8 cellular contexts compared by ENCODE assay signal in the genomic region with DNA sequence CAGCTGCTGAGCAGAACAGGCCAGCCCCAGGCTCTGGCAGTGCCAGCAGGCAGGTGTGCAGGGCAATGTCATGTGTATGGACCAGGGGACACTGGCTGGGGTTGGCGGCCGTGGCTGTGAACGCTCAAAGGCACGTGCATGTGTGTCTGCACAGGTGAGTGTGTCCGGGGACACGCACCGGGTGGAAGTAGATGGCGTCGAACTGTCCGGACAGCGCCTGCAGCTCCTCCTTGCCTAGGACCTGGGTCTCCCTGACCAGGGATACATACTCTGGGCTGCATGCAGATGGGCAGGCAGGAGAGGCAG. TPM values are rescaled to one million over a fixed set of nuclear protein-coding genes. Genes with fewer than 3 reads are reported as not detected.
DNase-seq lines count a peak whose midpoint lies in the region; ATAC-seq, FAIRE-seq and TF ChIP-seq lines count a peak whose summit lies in the region.

No MANE protein-coding gene starts in this region.

- no peak for TF ChIP-seq CTCF in BE2C (IDR thresholded peaks at IDR 0.05; ENCODE audit: low read depth, low read length)
- no peak for TF ChIP-seq CTCF in choroid plexus epithelial cell (conservative IDR thresholded peaks at IDR 0.05; ENCODE audit: low read depth, low read length)

- FAIRE-seq in RCC 7860 (lab: Jason Lieb, UNC) = no peak

- no peaks in the 10 kb centered on the region for H3K9me3 Mint-ChIP-seq in natural killer cell treated with Interleukin-12 subunit alpha and Interleukin-12 subunit beta and Interleukin-15 and Interleukin-18, amount 100 ng/mL, for 72 hours

- no peak overlapping the region for H3K27ac Mint-ChIP-seq in natural killer cell treated with Interleukin-12 subunit alpha and Interleukin-12 subunit beta and Interleukin-15 and Interleukin-18, amount 100 ng/mL, for 72 hours

- ATAC-seq in natural killer cell treated with Interleukin-12 subunit alpha and Interleukin-12 subunit beta and Interleukin-15 and Interleukin-18, amount 100 ng/mL, for 72 hours = no peak
- ATAC-seq in GM21515 (IDR thresholded peaks at IDR 0.05; ENCODE audit: unreplicated experiment) = no peak

- H3K4me1 Mint-ChIP-seq in natural killer cell treated with Interleukin-12 subunit alpha and Interleukin-12 subunit beta and Interleukin-15 and Interleukin-18, amount 100 ng/mL, for 72 hours (ENCODE audit: low read depth in 2 of 2) = peaks cover 14 to 17% of the 10 kb centered on the region in 2 donors

- DNase-seq in BE2C (no peak), choroid plexus epithelial cell (ENCODE audit: low read depth) (no peak), NCI-H2107 treated with DMSO at 0.1 percent for 48 hours (lab: John Stamatoyannopoulos, UW; ENCODE audit: unreplicated experiment) (no peak), NCI-H2029 (lab: John Stamatoyannopoulos, UW) (no peak), RCC 7860 (ENCODE audit: low spot score) (no peak)
- no peak for DNase-seq in Jurkat, Clone E6-1 (ENCODE audit: low read depth, low spot score)
- no peak for DNase-seq in natural killer cell treated with Interleukin-12 subunit alpha and Interleukin-12 subunit beta and Interleukin-15 and Interleukin-18, amount 100 ng/mL, for 72 hours (ENCODE audit: low spot score)

- peak overlapping the region; percentile 78 for H3K4me3 Mint-ChIP-seq in natural killer cell treated with Interleukin-12 subunit alpha and Interleukin-12 subunit beta and Interleukin-15 and Interleukin-18, amount 100 ng/mL, for 72 hours

- H3K27me3 ChIP-seq in BE2C = no peaks in the 10 kb centered on the region

- H3K4me3 ChIP-seq in BE2C (ENCODE audit: low read depth, low read length) (peak overlapping the region; percentile 70), choroid plexus epithelial cell (ENCODE audit: low read depth, low read length) (peak overlapping the region; percentile 81)
- H3K4me3 ChIP-seq in Jurkat, Clone E6-1 (ENCODE audit: low read length) = peak overlapping the region; percentile 86

- H3K36me3 ChIP-seq in BE2C = peaks cover 27% of the 10 kb centered on the region

- peaks cover 19% of the 10 kb centered on the region for H3K4me1 ChIP-seq in BE2C

- no peaks in the 10 kb centered on the region for H3K9me3 ChIP-seq in BE2C

- H3K27me3 Mint-ChIP-seq in natural killer cell treated with Interleukin-12 subunit alpha and Interleukin-12 subunit beta and Interleukin-15 and Interleukin-18, amount 100 ng/mL, for 72 hours = no peaks in the 10 kb centered on the region

- H3K36me3 Mint-ChIP-seq in natural killer cell treated with Interleukin-12 subunit alpha and Interleukin-12 subunit beta and Interleukin-15 and Interleukin-18, amount 100 ng/mL, for 72 hours = peaks cover under 1% of the 10 kb centered on the region

RNA-seq across cellular contexts. Expression of gene HDAC10, which starts 0.9 kb away (rescaled TPM):
- polyA plus RNA-seq in BE2C (2012; ENCODE audit: insufficient read depth, insufficient read length, low read depth) = 151 TPM
- 54.8 TPM for polyA plus RNA-seq in Jurkat, Clone E6-1 (2012; ENCODE audit: insufficient read depth, insufficient read length)
- total RNA-seq in natural killer cell treated with Interleukin-12 subunit alpha and Interleukin-12 subunit beta and Interleukin-15 and Interleukin-18, amount 100 ng/mL, for 72 hours = 100 to 1,000 TPM in 1 of 2 donors, 10 to 100 TPM in 1; 54.5 to 113 TPM

RNA-seq across cellular contexts. Expression of gene TUBGCP6, which starts 5.4 kb away (rescaled TPM):
- 80.6 TPM for polyA plus RNA-seq in BE2C (2012; ENCODE audit: insufficient read depth, insufficient read length, low read depth)
- 44.0 TPM for polyA plus RNA-seq in Jurkat, Clone E6-1 (2012; ENCODE audit: insufficient read depth, insufficient read length)
- total RNA-seq in natural killer cell treated with Interleukin-12 subunit alpha and Interleukin-12 subunit beta and Interleukin-15 and Interleukin-18, amount 100 ng/mL, for 72 hours = 10 to 100 TPM; 47.6 to 80.1 TPM

RNA-seq across cellular contexts. Expression of gene MAPK12, which starts 11.3 kb away (rescaled TPM):
- 189 TPM for polyA plus RNA-seq in BE2C (2012; ENCODE audit: insufficient read depth, insufficient read length, low read depth)
- polyA plus RNA-seq in Jurkat, Clone E6-1 (2012; ENCODE audit: insufficient read depth, insufficient read length) = 27.7 TPM
- total RNA-seq in natural killer cell treated with Interleukin-12 subunit alpha and Interleukin-12 subunit beta and Interleukin-15 and Interleukin-18, amount 100 ng/mL, for 72 hours = 1 to 10 TPM; 1.6 to 9.0 TPM

RNA-seq across cellular contexts. Expression of gene MAPK11, which starts 20.0 kb away (rescaled TPM):
- 38.3 TPM for polyA plus RNA-seq in BE2C (2012; ENCODE audit: insufficient read depth, insufficient read length, low read depth)
- polyA plus RNA-seq in Jurkat, Clone E6-1 (2012; ENCODE audit: insufficient read depth, insufficient read length) = 37.9 TPM
- 10 to 100 TPM; 10.2 to 15.1 TPM for total RNA-seq in natural killer cell treated with Interleukin-12 subunit alpha and Interleukin-12 subunit beta and Interleukin-15 and Interleukin-18, amount 100 ng/mL, for 72 hours

RNA-seq across cellular contexts. Expression of gene SELENOO, which starts 49.4 kb away (rescaled TPM):
- 55.3 TPM for polyA plus RNA-seq in BE2C (2012; ENCODE audit: insufficient read depth, insufficient read length, low read depth)
- 26.0 TPM for polyA plus RNA-seq in Jurkat, Clone E6-1 (2012; ENCODE audit: insufficient read depth, insufficient read length)
- 10 to 100 TPM; 23.4 to 43.3 TPM for total RNA-seq in natural killer cell treated with Interleukin-12 subunit alpha and Interleukin-12 subunit beta and Interleukin-15 and Interleukin-18, amount 100 ng/mL, for 72 hours
